31 cellular contexts compared by ENCODE assay signal in the genomic region with DNA sequence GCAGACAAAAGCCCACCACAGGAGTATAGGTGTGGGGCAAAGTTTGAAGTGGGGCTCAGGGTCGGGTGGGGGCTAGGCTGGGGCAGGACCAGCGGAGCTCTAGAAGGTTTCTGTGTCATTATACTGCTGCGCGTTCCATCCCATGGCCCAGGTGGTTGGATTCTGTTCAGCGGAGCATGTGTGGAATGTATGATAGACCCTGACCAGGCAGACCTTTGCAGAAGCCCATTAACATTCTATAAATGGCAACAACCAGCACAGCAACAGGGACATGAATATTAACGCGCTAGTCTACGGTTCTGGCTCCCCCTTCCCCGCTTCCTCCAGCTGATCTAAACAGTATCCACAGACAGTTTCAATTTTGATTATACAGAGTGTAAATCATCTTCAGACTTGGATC.
"Had no signal": no experiment of that assay in that cellular context is flagged by ENCODE, and none has a peak within 500 bp of the region (broad histone marks: within the 10 kb centered on the region; RNA-seq: fewer than 3 reads in every experiment).

No MANE protein-coding gene starts in this region.

- H3K27ac ChIP-seq: ascending aorta, body of pancreas, breast epithelium, SJSA1 had no signal

- DNase-seq: activated CD4-positive, alpha-beta T cell treated with anti-CD3 and anti-CD28 coated beads for 36 hours; activated CD4-positive, alpha-beta T cell treated with anti-CD3 and anti-CD28 coated beads, Interleukin-2, amount 10 ng/mL, durations not matched to agents 7 days and 5 days; activated CD4-positive, alpha-beta T cell treated with anti-CD3 and anti-CD28 coated beads, Interleukin-2, amount 50 U/mL, for 48 hours; activated CD8-positive, alpha-beta T cell treated with anti-CD3 and anti-CD28 coated beads, Interleukin-2, amount 10 ng/mL, durations not matched to agents 7 days and 5 days; activated gamma-delta T cell; activated naive CD4-positive, alpha-beta T cell treated with Interleukin-2 at 50 U/mL for 16 hours; activated naive CD8-positive, alpha-beta T cell treated with anti-CD3 and anti-CD28 coated beads, Interleukin-2, amount 10 ng/mL, durations not matched to agents 7 days and 5 days; activated T-cell treated with anti-CD3 and anti-CD28 coated beads, Interleukin-2, amount 50 U/mL, for 24 hours; amygdala; body of pancreas; Karpas-422; NCI-H1105; NCI-H1436; NCI-H1694; NCI-H1930; NCI-H2081 treated with DMSO at 0.1 percent for 48 hours; NCI-H345; NCI-H524 treated with DMSO at 0.1 percent for 48 hours; NK-92 treated with Interleukin-12 subunit alpha and Interleukin-12 subunit beta, amount 100 ng/mL, for 24 hours; PC-3; Peyer's patch; RPMI8226; SHP77 treated with DMSO at 0.1 percent for 48 hours; SK-N-SH had no signal

- H3K9me3 ChIP-seq: ascending aorta, body of pancreas, breast epithelium, Peyer's patch, SJSA1, SK-N-SH had no signal

- H3K9me3 Mint-ChIP-seq: activated CD4-positive, alpha-beta T cell treated with anti-CD3 and anti-CD28 coated beads, Interleukin-2, amount 10 ng/mL, durations not matched to agents 7 days and 5 days; activated naive CD4-positive, alpha-beta T cell treated with anti-CD3 and anti-CD28 coated beads, Interleukin-2, amount 50 U/mL, for 24 hours; activated naive CD8-positive, alpha-beta T cell treated with anti-CD3 and anti-CD28 coated beads, Interleukin-2, amount 10 ng/mL, durations not matched to agents 7 days and 5 days; activated T-cell treated with anti-CD3 and anti-CD28 coated beads, Interleukin-2, amount 50 U/mL, for 24 hours; activated T-helper 2 cell treated with anti-CD3 and anti-CD28 coated beads, Interferon-gamma antibody, Interleukin-2, Interleukin-4, amounts not matched to agents 10 μg/mL and 5 μg/mL and 100 μg/mL, durations not matched to agents 14 hours and 24 hours and 36 hours; T-helper 1 cell treated with Interleukin-12 subunit alpha and Interleukin-12 subunit beta and Interleukin-4 antibody, amounts not matched to agents 30 μg/mL and 1 μg/mL, for 36 hours had no signal

- H3K27ac Mint-ChIP-seq: activated CD4-positive, alpha-beta T cell treated with anti-CD3 and anti-CD28 coated beads for 36 hours; activated CD4-positive, alpha-beta T cell treated with anti-CD3 and anti-CD28 coated beads, Interleukin-2, amount 10 ng/mL, durations not matched to agents 7 days and 5 days; activated CD8-positive, alpha-beta T cell treated with anti-CD3 and anti-CD28 coated beads, Interleukin-2, amount 10 ng/mL, durations not matched to agents 7 days and 5 days; activated naive CD4-positive, alpha-beta T cell treated with anti-CD3 and anti-CD28 coated beads, Interleukin-2, amount 50 U/mL, for 24 hours; activated naive CD8-positive, alpha-beta T cell treated with anti-CD3 and anti-CD28 coated beads, Interleukin-2, amount 10 ng/mL, durations not matched to agents 7 days and 5 days; activated T-cell treated with anti-CD3 and anti-CD28 coated beads, Interleukin-2, amount 50 U/mL, for 24 hours; activated T-helper 2 cell treated with anti-CD3 and anti-CD28 coated beads, Interferon-gamma antibody, Interleukin-2, Interleukin-4, amounts not matched to agents 10 μg/mL and 5 μg/mL and 100 μg/mL, durations not matched to agents 14 hours and 24 hours and 36 hours; T-helper 1 cell treated with Interleukin-12 subunit alpha and Interleukin-12 subunit beta and Interleukin-4 antibody, amounts not matched to agents 30 μg/mL and 1 μg/mL, for 36 hours; T-helper 2 cell treated with Interferon-gamma antibody and Interleukin-4, amounts not matched to agents 5 μg/mL and 100 μg/mL, for 36 hours had no signal

- H3K36me3 Mint-ChIP-seq: activated naive CD4-positive, alpha-beta T cell treated with anti-CD3 and anti-CD28 coated beads, Interleukin-2, amount 50 U/mL, for 24 hours had no signal

- H3K27me3 ChIP-seq: ascending aorta, body of pancreas, breast epithelium, Peyer's patch had no signal

- H3K4me2 ChIP-seq: SK-N-SH had no signal

- H3K36me3 ChIP-seq: ascending aorta, breast epithelium, Peyer's patch, SJSA1 had no signal

- H3K4me3 Mint-ChIP-seq: activated CD4-positive, alpha-beta T cell treated with anti-CD3 and anti-CD28 coated beads for 36 hours; activated CD4-positive, alpha-beta T cell treated with anti-CD3 and anti-CD28 coated beads, Interleukin-2, amount 10 ng/mL, durations not matched to agents 7 days and 5 days; activated CD8-positive, alpha-beta T cell treated with anti-CD3 and anti-CD28 coated beads, Interleukin-2, amount 10 ng/mL, durations not matched to agents 7 days and 5 days; activated naive CD4-positive, alpha-beta T cell treated with anti-CD3 and anti-CD28 coated beads, Interleukin-2, amount 50 U/mL, for 24 hours; activated naive CD8-positive, alpha-beta T cell treated with anti-CD3 and anti-CD28 coated beads, Interleukin-2, amount 10 ng/mL, durations not matched to agents 7 days and 5 days; activated T-cell treated with anti-CD3 and anti-CD28 coated beads, Interleukin-2, amount 50 U/mL, for 24 hours; T-helper 1 cell treated with Interleukin-12 subunit alpha and Interleukin-12 subunit beta and Interleukin-4 antibody, amounts not matched to agents 30 μg/mL and 1 μg/mL, for 36 hours; T-helper 2 cell treated with Interferon-gamma antibody and Interleukin-4, amounts not matched to agents 5 μg/mL and 100 μg/mL, for 36 hours had no signal

- H3K4me3 ChIP-seq: ascending aorta, body of pancreas, breast epithelium, Peyer's patch, SJSA1 had no signal

- H3K9ac ChIP-seq: SK-N-SH had no signal
